ENCODE assay signal across 27 cellular contexts in genomic region chr11:26480041-26480440, GRCh38.
"Had no signal": no experiment of that assay in that cellular context is flagged by ENCODE, and none has a peak within 500 bp of the region (broad histone marks: within the 10 kb centered on the region; RNA-seq: fewer than 3 reads in every experiment).

No MANE protein-coding gene starts in this region.

- ATAC-seq: psoas muscle; right cardiac atrium; right lobe of liver; stimulated activated effector memory CD8-positive, alpha-beta T cell treated with anti-CD3 and anti-CD28 coated beads, Interleukin-12 subunit alpha, Interleukin-12 subunit beta, amount 100 ng/mL, for 72 hours; stimulated activated naive B cell treated with anti-CD40 and anti-IgM and Interleukin-4, amounts not matched to agents 10 μg/mL and 1 μg/mL and 100 μg/mL, for 72 hours had no signal

- H3K27ac ChIP-seq: neural progenitor cell, ovary, parathyroid adenoma, psoas muscle, right lobe of liver, sigmoid colon, stomach, thoracic aorta, thyroid gland, tibial nerve, upper lobe of left lung, vagina had no signal

- H3K27ac Mint-ChIP-seq: nephron; neural progenitor cell; progenitor cell of endocrine pancreas; stimulated activated effector memory CD8-positive, alpha-beta T cell treated with anti-CD3 and anti-CD28 coated beads, Interleukin-12 subunit alpha, Interleukin-12 subunit beta, amount 100 ng/mL, for 72 hours; stimulated activated naive B cell treated with anti-CD40 and anti-IgM and Interleukin-4, amounts not matched to agents 10 μg/mL and 1 μg/mL and 100 μg/mL, for 72 hours; stimulated activated naive CD8-positive, alpha-beta T cell treated with anti-CD3 and anti-CD28 coated beads, Interleukin-15, Interleukin-2, amounts not matched to agents 100 ng/mL and 50 ng/mL, for 24 hours had no signal

- H3K4me3 ChIP-seq: neural progenitor cell, ovary, psoas muscle, right lobe of liver, sigmoid colon, stomach, thoracic aorta, thyroid gland, tibial nerve, upper lobe of left lung, vagina had no signal

- H3K27me3 ChIP-seq: neural progenitor cell, ovary, right lobe of liver, sigmoid colon, stomach, thyroid gland, tibial nerve, upper lobe of left lung, vagina had no signal

- H3K36me3 ChIP-seq: neural progenitor cell, ovary, right lobe of liver, sigmoid colon, stomach, thoracic aorta, thyroid gland, tibial nerve, upper lobe of left lung, vagina had no signal

- H2AFZ ChIP-seq: neural progenitor cell, parathyroid adenoma had no signal

- H3K9me3 Mint-ChIP-seq: stimulated activated naive CD8-positive, alpha-beta T cell treated with anti-CD3 and anti-CD28 coated beads, Interleukin-15, Interleukin-2, amounts not matched to agents 100 ng/mL and 50 ng/mL, for 24 hours had no signal

- H3K4me2 ChIP-seq: neural progenitor cell had no signal

- H3K9ac ChIP-seq: neural progenitor cell, parathyroid adenoma had no signal

- H3K79me2 ChIP-seq: parathyroid adenoma had no signal

- H3K27me3 Mint-ChIP-seq: progenitor cell of endocrine pancreas; stimulated activated naive B cell treated with anti-CD40 and anti-IgM and Interleukin-4, amounts not matched to agents 10 μg/mL and 1 μg/mL and 100 μg/mL, for 72 hours; stimulated activated naive CD8-positive, alpha-beta T cell treated with anti-CD3 and anti-CD28 coated beads, Interleukin-15, Interleukin-2, amounts not matched to agents 100 ng/mL and 50 ng/mL, for 24 hours had no signal

- H3K4me3 Mint-ChIP-seq: nephron; neural progenitor cell; stimulated activated effector memory CD8-positive, alpha-beta T cell treated with anti-CD3 and anti-CD28 coated beads, Interleukin-12 subunit alpha, Interleukin-12 subunit beta, amount 100 ng/mL, for 72 hours; stimulated activated naive B cell treated with anti-CD40 and anti-IgM and Interleukin-4, amounts not matched to agents 10 μg/mL and 1 μg/mL and 100 μg/mL, for 72 hours; stimulated activated naive CD8-positive, alpha-beta T cell treated with anti-CD3 and anti-CD28 coated beads, Interleukin-15, Interleukin-2, amounts not matched to agents 100 ng/mL and 50 ng/mL, for 24 hours had no signal

- DNase-seq: occipital lobe; ovary; posterior cingulate gyrus; psoas muscle; right cardiac atrium; right lobe of liver; sigmoid colon; small intestine; stimulated activated CD4-positive, alpha-beta T cell treated with anti-CD3 and anti-CD28 coated beads, Interleukin-15, amount 100 ng/mL, for 24 hours; stimulated activated CD4-positive, alpha-beta T cell treated with anti-CD3 and anti-CD28 coated beads, Interleukin-2, amount 100 ng/mL, for 24 hours; stimulated activated CD4-positive, alpha-beta T cell treated with anti-CD3 and anti-CD28 coated beads, Interleukin-2, amount 100 ng/mL, for 48 hours; stimulated activated CD4-positive, alpha-beta T cell treated with anti-CD3 and anti-CD28 coated beads, Interleukin-4, amount 100 ng/mL, for 24 hours; stimulated activated naive B cell treated with anti-CD40 and anti-IgM and Interleukin-4, amounts not matched to agents 10 μg/mL and 1 μg/mL and 100 μg/mL, for 72 hours; stimulated activated naive CD4-positive, alpha-beta T cell treated with Interleukin-2 at 50 U/mL for 16 hours; stomach; thyroid gland; trophoblast cell; upper lobe of left lung had no signal

- H3K4me1 Mint-ChIP-seq: nephron; neural progenitor cell; stimulated activated effector memory CD8-positive, alpha-beta T cell treated with anti-CD3 and anti-CD28 coated beads, Interleukin-12 subunit alpha, Interleukin-12 subunit beta, amount 100 ng/mL, for 72 hours; stimulated activated naive B cell treated with anti-CD40 and anti-IgM and Interleukin-4, amounts not matched to agents 10 μg/mL and 1 μg/mL and 100 μg/mL, for 72 hours had no signal

- H3K9me3 ChIP-seq: ovary, psoas muscle, right lobe of liver, sigmoid colon, thoracic aorta, thyroid gland, tibial nerve, vagina had no signal

- H3K36me3 Mint-ChIP-seq: stimulated activated effector memory CD8-positive, alpha-beta T cell treated with anti-CD3 and anti-CD28 coated beads, Interleukin-12 subunit alpha, Interleukin-12 subunit beta, amount 100 ng/mL, for 72 hours; stimulated activated naive B cell treated with anti-CD40 and anti-IgM and Interleukin-4, amounts not matched to agents 10 μg/mL and 1 μg/mL and 100 μg/mL, for 72 hours had no signal

- H3K4me1 ChIP-seq: neural progenitor cell, parathyroid adenoma, psoas muscle, right lobe of liver, sigmoid colon, stomach, thyroid gland, tibial nerve, upper lobe of left lung, vagina had no signal
